ENCODE assay signal across 1 cellular context in the genomic region with DNA sequence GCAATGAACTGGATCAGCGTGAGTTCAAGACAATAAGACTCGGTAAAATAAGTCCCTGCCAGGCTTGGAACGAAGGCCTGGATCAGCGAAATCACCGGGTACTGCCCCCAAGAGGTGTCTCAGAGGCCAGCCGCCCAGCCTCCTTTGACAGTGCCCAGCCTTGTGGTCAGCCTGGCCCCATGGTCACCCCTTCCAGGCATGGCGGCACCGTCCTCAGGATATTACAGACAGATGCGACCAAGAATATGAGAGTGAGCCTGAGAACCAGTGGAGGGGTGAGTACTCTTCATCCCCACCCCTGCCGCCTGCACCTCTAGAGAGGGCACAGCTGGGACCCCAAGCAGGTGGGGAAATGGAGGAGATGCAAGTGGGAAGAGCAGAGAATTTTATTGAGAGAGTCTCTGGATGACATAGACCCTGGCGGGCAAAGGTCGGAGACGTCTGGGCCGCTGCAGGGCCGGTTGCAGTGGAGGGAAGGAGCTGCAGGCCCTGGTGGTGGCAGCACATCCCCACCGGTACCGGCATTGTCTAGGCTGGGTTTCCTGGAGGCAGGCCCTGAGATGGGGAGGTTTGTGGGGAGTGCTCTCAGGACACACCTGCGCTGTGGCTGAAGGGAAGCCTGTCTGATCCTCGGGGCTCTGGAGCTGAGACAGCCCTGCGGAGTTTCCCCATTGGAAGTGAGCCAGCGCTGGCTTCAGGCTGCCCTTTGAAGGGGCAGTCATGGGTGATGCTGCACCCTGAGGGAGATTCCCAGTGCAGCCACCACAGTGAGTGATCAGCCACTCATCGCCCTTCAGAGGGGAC.
TF ChIP-seq lines count a peak whose summit lies in the region.

No MANE protein-coding gene starts in this region.

TF ChIP-seq in GM23338, 12 proteins besides CTCF, POLR2A, EP300 and RAD21:
- TF ChIP-seq, protein P1, sequence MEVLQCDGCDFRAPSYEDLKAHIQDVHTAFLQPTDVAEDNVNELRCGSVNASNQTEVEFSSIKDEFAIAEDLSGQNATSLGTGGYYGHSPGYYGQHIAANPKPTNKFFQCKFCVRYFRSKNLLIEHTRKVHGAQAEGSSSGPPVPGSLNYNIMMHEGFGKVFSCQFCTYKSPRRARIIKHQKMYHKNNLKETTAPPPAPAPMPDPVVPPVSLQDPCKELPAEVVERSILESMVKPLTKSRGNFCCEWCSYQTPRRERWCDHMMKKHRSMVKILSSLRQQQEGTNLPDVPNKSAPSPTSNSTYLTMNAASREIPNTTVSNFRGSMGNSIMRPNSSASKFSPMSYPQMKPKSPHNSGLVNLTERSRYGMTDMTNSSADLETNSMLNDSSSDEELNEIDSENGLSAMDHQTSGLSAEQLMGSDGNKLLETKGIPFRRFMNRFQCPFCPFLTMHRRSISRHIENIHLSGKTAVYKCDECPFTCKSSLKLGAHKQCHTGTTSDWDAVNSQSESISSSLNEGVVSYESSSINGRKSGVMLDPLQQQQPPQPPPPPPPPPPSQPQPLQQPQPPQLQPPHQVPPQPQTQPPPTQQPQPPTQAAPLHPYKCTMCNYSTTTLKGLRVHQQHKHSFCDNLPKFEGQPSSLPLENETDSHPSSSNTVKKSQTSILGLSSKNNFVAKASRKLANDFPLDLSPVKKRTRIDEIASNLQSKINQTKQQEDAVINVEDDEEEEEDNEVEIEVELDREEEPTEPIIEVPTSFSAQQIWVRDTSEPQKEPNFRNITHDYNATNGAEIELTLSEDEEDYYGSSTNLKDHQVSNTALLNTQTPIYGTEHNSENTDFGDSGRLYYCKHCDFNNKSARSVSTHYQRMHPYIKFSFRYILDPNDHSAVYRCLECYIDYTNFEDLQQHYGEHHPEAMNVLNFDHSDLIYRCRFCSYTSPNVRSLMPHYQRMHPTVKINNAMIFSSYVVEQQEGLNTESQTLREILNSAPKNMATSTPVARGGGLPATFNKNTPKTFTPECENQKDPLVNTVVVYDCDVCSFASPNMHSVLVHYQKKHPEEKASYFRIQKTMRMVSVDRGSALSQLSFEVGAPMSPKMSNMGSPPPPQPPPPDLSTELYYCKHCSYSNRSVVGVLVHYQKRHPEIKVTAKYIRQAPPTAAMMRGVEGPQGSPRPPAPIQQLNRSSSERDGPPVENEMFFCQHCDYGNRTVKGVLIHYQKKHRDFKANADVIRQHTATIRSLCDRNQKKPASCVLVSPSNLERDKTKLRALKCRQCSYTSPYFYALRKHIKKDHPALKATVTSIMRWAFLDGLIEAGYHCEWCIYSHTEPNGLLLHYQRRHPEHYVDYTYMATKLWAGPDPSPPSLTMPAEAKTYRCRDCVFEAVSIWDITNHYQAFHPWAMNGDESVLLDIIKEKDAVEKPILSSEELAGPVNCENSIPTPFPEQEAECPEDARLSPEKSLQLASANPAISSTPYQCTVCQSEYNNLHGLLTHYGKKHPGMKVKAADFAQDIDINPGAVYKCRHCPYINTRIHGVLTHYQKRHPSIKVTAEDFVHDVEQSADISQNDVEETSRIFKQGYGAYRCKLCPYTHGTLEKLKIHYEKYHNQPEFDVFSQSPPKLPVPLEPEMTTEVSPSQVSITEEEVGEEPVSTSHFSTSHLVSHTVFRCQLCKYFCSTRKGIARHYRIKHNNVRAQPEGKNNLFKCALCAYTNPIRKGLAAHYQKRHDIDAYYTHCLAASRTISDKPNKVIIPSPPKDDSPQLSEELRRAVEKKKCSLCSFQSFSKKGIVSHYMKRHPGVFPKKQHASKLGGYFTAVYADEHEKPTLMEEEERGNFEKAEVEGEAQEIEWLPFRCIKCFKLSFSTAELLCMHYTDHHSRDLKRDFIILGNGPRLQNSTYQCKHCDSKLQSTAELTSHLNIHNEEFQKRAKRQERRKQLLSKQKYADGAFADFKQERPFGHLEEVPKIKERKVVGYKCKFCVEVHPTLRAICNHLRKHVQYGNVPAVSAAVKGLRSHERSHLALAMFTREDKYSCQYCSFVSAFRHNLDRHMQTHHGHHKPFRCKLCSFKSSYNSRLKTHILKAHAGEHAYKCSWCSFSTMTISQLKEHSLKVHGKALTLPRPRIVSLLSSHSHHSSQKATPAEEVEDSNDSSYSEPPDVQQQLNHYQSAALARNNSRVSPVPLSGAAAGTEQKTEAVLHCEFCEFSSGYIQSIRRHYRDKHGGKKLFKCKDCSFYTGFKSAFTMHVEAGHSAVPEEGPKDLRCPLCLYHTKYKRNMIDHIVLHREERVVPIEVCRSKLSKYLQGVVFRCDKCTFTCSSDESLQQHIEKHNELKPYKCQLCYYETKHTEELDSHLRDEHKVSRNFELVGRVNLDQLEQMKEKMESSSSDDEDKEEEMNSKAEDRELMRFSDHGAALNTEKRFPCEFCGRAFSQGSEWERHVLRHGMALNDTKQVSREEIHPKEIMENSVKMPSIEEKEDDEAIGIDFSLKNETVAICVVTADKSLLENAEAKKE (CRISPR knock-in tag; IDR thresholded peaks at IDR 0.05), result no peak
- TF ChIP-seq EZH2 (IDR thresholded peaks at IDR 0.05; ENCODE audit: low read depth, unreplicated experiment) (no peak), JUNB (IDR thresholded peaks at IDR 0.05; ENCODE audit: unreplicated experiment) (no peak), ZNF114 (CRISPR knock-in tag; IDR thresholded peaks at IDR 0.05) (no peak), CREB1 (CRISPR knock-in tag; IDR thresholded peaks at IDR 0.05; ENCODE audit: low read depth) (no peak), ZNF331 (CRISPR knock-in tag; IDR thresholded peaks at IDR 0.05; ENCODE audit: low read depth) (no peak), STAT1 (IDR thresholded peaks at IDR 0.05; ENCODE audit: unreplicated experiment) (no peak), POLR2AphosphoS5 (IDR thresholded peaks at IDR 0.05; ENCODE audit: low read depth) (no peak)
